Comparison of ENCODE assay signal across 8 cellular contexts in the genomic region with DNA sequence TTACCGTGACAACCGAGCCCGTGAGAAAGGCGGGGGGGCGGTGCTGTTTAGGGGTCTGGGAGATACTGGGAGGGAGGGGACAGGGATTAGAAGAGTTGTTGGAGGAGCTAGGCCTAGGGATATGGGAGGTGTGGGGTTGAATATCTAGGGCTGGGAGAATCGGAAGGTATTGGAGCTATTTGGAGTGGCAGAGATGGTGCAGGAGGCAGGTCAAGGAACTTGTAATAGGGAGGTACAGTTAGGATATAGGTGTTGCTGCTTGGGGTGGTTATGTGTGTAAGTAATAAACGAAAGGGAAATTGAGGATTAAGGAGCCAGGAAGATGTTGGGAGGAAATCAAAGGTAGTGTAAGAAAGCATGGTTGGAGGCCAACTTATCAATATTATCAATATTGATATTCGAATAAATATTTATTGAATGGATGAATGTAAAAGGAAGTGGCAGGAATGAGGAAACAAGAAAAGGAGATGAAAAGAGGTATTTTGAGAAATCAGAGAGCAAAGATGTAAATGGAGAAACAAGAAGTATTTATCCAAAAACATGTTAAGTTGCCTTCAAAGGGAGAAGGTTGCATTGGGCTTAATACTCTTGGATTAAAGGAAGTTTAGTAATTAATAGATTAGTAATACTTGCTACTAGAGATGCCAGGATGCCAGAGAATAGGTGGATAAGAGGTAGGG. TPM values are rescaled to one million over a fixed set of nuclear protein-coding genes. Genes with fewer than 3 reads are reported as not detected.
DNase-seq lines count a peak whose midpoint lies in the region; ATAC-seq, FAIRE-seq and TF ChIP-seq lines count a peak whose summit lies in the region.

No MANE protein-coding gene starts in this region.

- no peak for DNase-seq in activated CD4-positive, alpha-beta T cell treated with anti-CD3 and anti-CD28 coated beads, Interleukin-2, amount 10 ng/mL, durations not matched to agents 7 days and 5 days
- no peak for DNase-seq in activated CD4-positive, alpha-beta T cell treated with anti-CD3 and anti-CD28 coated beads, Interleukin-2, amount 50 U/mL, for 1 hour
- DNase-seq in adipocyte (ENCODE audit: low read depth) (peak; percentile 91), kidney (no peak), dermis blood vessel endothelial cell (no peak), sciatic nerve (ENCODE audit: low spot score) (no peak)

- H3K27ac ChIP-seq in kidney (ENCODE audit: low read depth in 2 of 2, low read length in 2 of 2) (peak overlapping the region; percentile 83 to 89), thymus (ENCODE audit: low read depth) (peak overlapping the region; percentile 80)

- ATAC-seq in GM19324 (IDR thresholded peaks at IDR 0.05; ENCODE audit: low FRiP score, unreplicated experiment) (no peak), sciatic nerve (no peak)

- CTCF ChIA-PET in activated CD4-positive, alpha-beta T cell treated with anti-CD3 and anti-CD28 coated beads, Interleukin-2, amount 10 ng/mL, durations not matched to agents 7 days and 5 days (lab: Charles Lee): interaction anchor here (1.0 kb wide), 1 partner anchor 63 kb away, joined by 3 read pairs; no protein-coding TSS in a partner anchor

- H3K27me3 ChIP-seq in adipocyte (replicated peaks; ENCODE audit: control insufficient read depth, insufficient read depth, low read length): peaks cover 12% of the 10 kb centered on the region
- peaks cover 16% of the 10 kb centered on the region for H3K27me3 ChIP-seq in thymus (ENCODE audit: control insufficient read depth, insufficient read depth)

- TF ChIP-seq CTCF in kidney (IDR thresholded peaks at IDR 0.05; ENCODE audit: borderline replicate concordance, extremely low read depth, insufficient read depth): no peak

- H3K36me3 Mint-ChIP-seq in activated CD4-positive, alpha-beta T cell treated with anti-CD3 and anti-CD28 coated beads, Interleukin-2, amount 10 ng/mL, durations not matched to agents 7 days and 5 days (ENCODE audit: low read depth): peaks cover 62% of the 10 kb centered on the region

- H3K9me3 Mint-ChIP-seq in activated CD4-positive, alpha-beta T cell treated with anti-CD3 and anti-CD28 coated beads, Interleukin-2, amount 10 ng/mL, durations not matched to agents 7 days and 5 days: no peaks in the 10 kb centered on the region

- intact Hi-C loops in kidney (cut with DNase I): no loop called here
- intact Hi-C loops in sciatic nerve (cut with DNase I): no loop called here

- H3K9me3 ChIP-seq in adipocyte (ENCODE audit: control insufficient read depth, low read length): peaks cover 3% of the 10 kb centered on the region
- no peaks in the 10 kb centered on the region for H3K9me3 ChIP-seq in kidney (ENCODE audit: control insufficient read depth in 1 of 2, low read length in 2 of 2)
- no peaks in the 10 kb centered on the region for H3K9me3 ChIP-seq in thymus (ENCODE audit: control insufficient read depth)

- peak overlapping the region; percentile 91 for H3K9ac ChIP-seq in adipocyte (ENCODE audit: low read length)
- peak overlapping the region; percentile 68 to 76 for H3K9ac ChIP-seq in kidney (ENCODE audit: low read length in 2 of 2)

- peaks cover 16% of the 10 kb centered on the region for H3K27me3 Mint-ChIP-seq in activated CD4-positive, alpha-beta T cell treated with anti-CD3 and anti-CD28 coated beads, Interleukin-2, amount 10 ng/mL, durations not matched to agents 7 days and 5 days

- H3K4me1 Mint-ChIP-seq in activated CD4-positive, alpha-beta T cell treated with anti-CD3 and anti-CD28 coated beads, Interleukin-2, amount 10 ng/mL, durations not matched to agents 7 days and 5 days: peaks cover 52% of the 10 kb centered on the region

- WGBS in thymus: 16% methylated on average over 8 of the region's 8 CpGs

- H3K36me3 ChIP-seq in adipocyte (ENCODE audit: control insufficient read depth, insufficient read depth, low read length, severe bottlenecking) (peaks cover 15% of the 10 kb centered on the region), kidney (ENCODE audit: control insufficient read depth in 1 of 2, insufficient read depth in 2 of 2, low read length in 2 of 2) (peaks cover 0 to 5% of the 10 kb centered on the region in 2 donors), thymus (ENCODE audit: control insufficient read depth, insufficient read depth) (peaks cover 18% of the 10 kb centered on the region)

- H3K4me3 Mint-ChIP-seq in activated CD4-positive, alpha-beta T cell treated with anti-CD3 and anti-CD28 coated beads, Interleukin-2, amount 10 ng/mL, durations not matched to agents 7 days and 5 days: peak overlapping the region; percentile 93

- FAIRE-seq in kidney (lab: Jason Lieb, UNC): no peak

- POLR2A ChIA-PET in activated CD4-positive, alpha-beta T cell treated with anti-CD3 and anti-CD28 coated beads, Interleukin-2, amount 10 ng/mL, durations not matched to agents 7 days and 5 days (lab: Charles Lee): no interaction called here

- H3K4me1 ChIP-seq in adipocyte (ENCODE audit: control insufficient read depth, insufficient read depth, low read length) (peaks cover 19% of the 10 kb centered on the region), kidney (ENCODE audit: control insufficient read depth in 1 of 2, insufficient read depth in 1 of 2, low read depth in 1 of 2, low read length in 2 of 2) (peaks cover 0 to 10% of the 10 kb centered on the region in 2 donors), thymus (ENCODE audit: control insufficient read depth, insufficient read depth, low read length) (peaks cover 4% of the 10 kb centered on the region)

- H3K4me3 ChIP-seq in adipocyte (ENCODE audit: low read length): peak overlapping the region; percentile 91
- H3K4me3 ChIP-seq in kidney (ENCODE audit: low read length in 2 of 2): peak overlapping the region; percentile 87 to 92
- H3K4me3 ChIP-seq in thymus (ENCODE audit: low read length): peak overlapping the region; percentile 63

- H3K27ac Mint-ChIP-seq in activated CD4-positive, alpha-beta T cell treated with anti-CD3 and anti-CD28 coated beads, Interleukin-2, amount 10 ng/mL, durations not matched to agents 7 days and 5 days: peak overlapping the region; percentile 96

RNA-seq across cellular contexts. Expression of a gene that starts 0.6 kb away (rescaled TPM):
- 10 to 100 TPM; 57.9 to 73.7 TPM for total RNA-seq in activated CD4-positive, alpha-beta T cell treated with anti-CD3 and anti-CD28 coated beads, Interleukin-2, amount 10 ng/mL, durations not matched to agents 7 days and 5 days
- total RNA-seq in kidney (71.6 TPM), dermis blood vessel endothelial cell (14.0 and 15.0 TPM in 2 replicates), sciatic nerve (38.3 TPM)
- polyA plus RNA-seq in kidney (ENCODE audit: insufficient read depth, low read depth, low replicate concordance) (78.3 TPM), thymus (50.5 TPM)

RNA-seq across cellular contexts. Expression of a gene that starts 6.5 kb away (rescaled TPM):
- 10 to 100 TPM; 52.9 to 59.1 TPM for total RNA-seq in activated CD4-positive, alpha-beta T cell treated with anti-CD3 and anti-CD28 coated beads, Interleukin-2, amount 10 ng/mL, durations not matched to agents 7 days and 5 days
- total RNA-seq in kidney (23.3 TPM), dermis blood vessel endothelial cell (14.8 and 39.1 TPM in 2 replicates), sciatic nerve (16.6 TPM)
- polyA plus RNA-seq in kidney (ENCODE audit: insufficient read depth, low read depth, low replicate concordance) (52.8 TPM), thymus (91.0 TPM)

RNA-seq across cellular contexts. Expression of a gene that starts 8.0 kb away (rescaled TPM):
- not detected for total RNA-seq in activated CD4-positive, alpha-beta T cell treated with anti-CD3 and anti-CD28 coated beads, Interleukin-2, amount 10 ng/mL, durations not matched to agents 7 days and 5 days
- total RNA-seq in kidney (1.3 TPM), dermis blood vessel endothelial cell (0.05 TPM in 1 of 2 replicates, not detected in the other), sciatic nerve (not detected)
- polyA plus RNA-seq in kidney (ENCODE audit: insufficient read depth, low read depth, low replicate concordance) (not detected), thymus (2.0 TPM)

RNA-seq across cellular contexts. Expression of a gene that starts 45.3 kb away (rescaled TPM):
- total RNA-seq in activated CD4-positive, alpha-beta T cell treated with anti-CD3 and anti-CD28 coated beads, Interleukin-2, amount 10 ng/mL, durations not matched to agents 7 days and 5 days: not detected
- 0.22 TPM for total RNA-seq in kidney
- 0.26 TPM for polyA plus RNA-seq in kidney (ENCODE audit: insufficient read depth, low read depth, low replicate concordance)
- 1.4 TPM for polyA plus RNA-seq in thymus
- not detected in 2 replicates for total RNA-seq in dermis blood vessel endothelial cell
- total RNA-seq in sciatic nerve: not detected
